In genomic region chr3:195271859-195272243, GRCh38 we compare ENCODE assay signal across 8 cellular contexts. TPM values are rescaled to one million over a fixed set of nuclear protein-coding genes. Genes with fewer than 3 reads are reported as not detected.
DNase-seq lines count a peak whose midpoint lies in the region; ATAC-seq and TF ChIP-seq lines count a peak whose summit lies in the region.

No MANE protein-coding gene starts in this region.

- peak overlapping the region; percentile 44 for H2AFZ ChIP-seq in trophoblast cell (ENCODE audit: insufficient read depth, low read length, poor library complexity)

- peaks cover 8% of the 10 kb centered on the region for H3K79me1 ChIP-seq in trophoblast cell (ENCODE audit: low read length)

- H3K9me3 ChIP-seq in Peyer's patch (no peaks in the 10 kb centered on the region), esophagus muscularis mucosa (no peaks in the 10 kb centered on the region), trophoblast cell (ENCODE audit: insufficient read depth, low read depth, low read length) (no peaks in the 10 kb centered on the region)

- no peak for TF ChIP-seq EP300 in esophagus muscularis mucosa (IDR thresholded peaks at IDR 0.05)

- no peak for ATAC-seq in HG02981 (IDR thresholded peaks at IDR 0.05; ENCODE audit: unreplicated experiment)
- no peak for ATAC-seq in HG02623 (IDR thresholded peaks at IDR 0.05; ENCODE audit: unreplicated experiment)

- TF ChIP-seq POLR2A in Peyer's patch (IDR thresholded peaks at IDR 0.05) (no peak), esophagus muscularis mucosa (IDR thresholded peaks at IDR 0.05; ENCODE audit: low read depth) (no peak)

- peaks cover 5% of the 10 kb centered on the region for H3K79me2 ChIP-seq in trophoblast cell (ENCODE audit: control insufficient read depth, insufficient read depth, low read length, poor library complexity)

- H3K4me3 ChIP-seq in GM08714 (ENCODE audit: low read length) (peak overlapping the region; percentile 93), Peyer's patch (peak overlapping the region; percentile 76 to 97 (median 84)), esophagus muscularis mucosa (peak overlapping the region; percentile 70 to 90 (median 84)), trophoblast cell (ENCODE audit: low read depth, low read length) (peak overlapping the region; percentile 43)

- H3K18ac ChIP-seq in trophoblast cell (ENCODE audit: low read length) = no peak overlapping the region

- TF ChIP-seq CTCF in Peyer's patch (IDR thresholded peaks at IDR 0.05) = no peak
- no peak for TF ChIP-seq CTCF in esophagus muscularis mucosa (IDR thresholded peaks at IDR 0.05)
- no peak for TF ChIP-seq CTCF in GM20000 (IDR thresholded peaks at IDR 0.05; ENCODE audit: extremely low read depth, missing control alignments)

- H3K36me3 ChIP-seq in Peyer's patch = no peaks in the 10 kb centered on the region
- peaks cover 0 to 9% (median 0%) of the 10 kb centered on the region in 4 donors for H3K36me3 ChIP-seq in esophagus muscularis mucosa
- H3K36me3 ChIP-seq in trophoblast cell (ENCODE audit: control insufficient read depth in 1 of 2, insufficient read depth in 2 of 2, low read length in 2 of 2) = peaks cover 0 to 2% of the 10 kb centered on the region in 2 experiments

- no peak overlapping the region for H2BK5ac ChIP-seq in trophoblast cell (ENCODE audit: low read depth, low read length, poor library complexity)

- H3K4me1 ChIP-seq in Peyer's patch (peaks cover 0 to 20% (median 10%) of the 10 kb centered on the region in 4 donors), esophagus muscularis mucosa (peaks cover 21 to 30% (median 27%) of the 10 kb centered on the region in 4 donors), trophoblast cell (ENCODE audit: control insufficient read depth in 1 of 2, insufficient read depth in 2 of 2, low read length in 2 of 2) (peaks cover 5 to 13% of the 10 kb centered on the region in 2 experiments)

- H3K27ac ChIP-seq in Peyer's patch (peak overlapping the region in 3 of 4 donors; percentile 88 to 93 (median 89)), esophagus muscularis mucosa (replicated peaks in 1 of 4) (peak overlapping the region; percentile 85 to 90 (median 86)), trophoblast cell (ENCODE audit: low read depth, low read length) (peak overlapping the region; percentile 16)

- no peak overlapping the region for H3K14ac ChIP-seq in trophoblast cell (ENCODE audit: low read length)

- no peak overlapping the region for H2BK12ac ChIP-seq in trophoblast cell (ENCODE audit: low read length)

- no peak overlapping the region for H3K23ac ChIP-seq in trophoblast cell (ENCODE audit: low read length)

- H2AK5ac ChIP-seq in trophoblast cell (ENCODE audit: low read length) = no peak overlapping the region

- WGBS in esophagus muscularis mucosa = 6% methylated on average over 3 of the region's 3 CpGs
- WGBS in trophoblast cell (ENCODE audit: extremely low coverage, insufficient coverage, insufficient read length) = no CpG with 5 or more reads among the region's 3 CpGs

- no peak overlapping the region for H4K8ac ChIP-seq in trophoblast cell (ENCODE audit: low read depth, low read length)

- no peak overlapping the region for H2BK120ac ChIP-seq in trophoblast cell (ENCODE audit: insufficient read depth, low read length, poor library complexity)

- H3K4me2 ChIP-seq in trophoblast cell (ENCODE audit: low read length) = peak overlapping the region; percentile 92

- H3K27me3 ChIP-seq in Peyer's patch = no peaks in the 10 kb centered on the region
- H3K27me3 ChIP-seq in esophagus muscularis mucosa = no peaks in the 10 kb centered on the region
- H3K27me3 ChIP-seq in trophoblast cell (ENCODE audit: insufficient read depth, low read length) = no peaks in the 10 kb centered on the region

- H3K9ac ChIP-seq in trophoblast cell (ENCODE audit: low read length) = no peak overlapping the region

- H4K91ac ChIP-seq in trophoblast cell (ENCODE audit: low read depth, low read length) = no peak overlapping the region

- no peak for DNase-seq in Peyer's patch
- DNase-seq in esophagus muscularis mucosa (ENCODE audit: extremely low spot score) = peak; percentile 7
- no peak for DNase-seq in trophoblast cell
- DNase-seq in GM20000 (ENCODE audit: low spot score) = no peak
- DNase-seq in GM03348 (ENCODE audit: low spot score) = no peak

- no peak overlapping the region for H4K12ac ChIP-seq in trophoblast cell (ENCODE audit: low read depth, low read length)

- H3K4ac ChIP-seq in trophoblast cell (ENCODE audit: low read depth, low read length) = no peak overlapping the region

- intact Hi-C loops in esophagus muscularis mucosa (cut with DNase I) = loop anchor here (5.0 kb wide), 1 partner anchor 170 kb away; the partner anchor contains the start of gene ACAP2

RNA-seq across cellular contexts. Expression of gene XXYLT1, which starts 0.9 kb away (rescaled TPM):
- total RNA-seq in Peyer's patch (10 to 100 TPM in 1 of 4 donors, 1 to 10 TPM in 3; 5.4 to 18.2 (median 6.9) TPM), esophagus muscularis mucosa (10 to 100 TPM in 3 of 4 donors, 1 to 10 TPM in 1; 8.8 to 18.5 (median 13.9) TPM)
- polyA plus RNA-seq in trophoblast cell (2013) = 15.3 and 15.4 TPM in 2 replicates

Comparison
In these comparisons a context has a peak if more than half of its experiments do, and no peak if none do; other contexts are left out.
1. H3K4me3 ChIP-seq: peak in every context shown above with its lines; median percentile 93 in GM08714; 84 in esophagus muscularis mucosa; 84 in Peyer's patch; 43 in trophoblast cell.
2. H3K27ac ChIP-seq: peak in every context shown above with its lines; median percentile 89 in Peyer's patch; 86 in esophagus muscularis mucosa; 16 in trophoblast cell.